In the genomic region with DNA sequence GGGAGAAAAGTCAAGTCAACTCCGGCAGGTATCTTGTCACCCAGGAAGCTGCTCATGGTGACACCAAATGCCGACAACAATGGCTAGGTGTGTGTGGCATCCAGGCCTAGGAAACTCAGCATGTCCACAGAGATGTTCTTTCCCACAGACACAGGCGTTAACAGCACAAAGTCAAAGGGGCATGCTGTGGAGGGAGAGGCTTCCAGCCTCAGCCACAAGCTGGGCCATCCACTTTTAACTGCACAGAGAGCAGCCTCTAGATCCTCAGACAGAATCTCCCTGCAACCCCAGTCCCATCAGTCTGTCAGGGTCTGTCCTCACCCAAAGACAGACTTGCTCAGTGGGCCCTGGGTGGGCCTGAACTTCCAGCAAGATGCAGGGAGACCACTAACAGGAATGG, we compare ENCODE assay signal across 1 cellular context.
TF ChIP-seq lines count a peak whose summit lies in the region.

No MANE protein-coding gene starts in this region.

TF ChIP-seq in H1, 55 proteins besides CTCF, POLR2A, EP300 and RAD21:
- TF ChIP-seq MAX (IDR thresholded peaks at IDR 0.05) = no peak
- no peak for TF ChIP-seq SP2 (IDR thresholded peaks at IDR 0.05; ENCODE audit: low read length)
- no peak for TF ChIP-seq SAP30 (IDR thresholded peaks at IDR 0.05; ENCODE audit: insufficient read depth, insufficient replicate concordance, low read length)
- TF ChIP-seq CHD1 (IDR thresholded peaks at IDR 0.05; ENCODE audit: low read depth, low read length) = no peak
- no peak for TF ChIP-seq GTF2F1 (IDR thresholded peaks at IDR 0.05; ENCODE audit: borderline replicate concordance, low read depth, low read length)
- no peak for TF ChIP-seq EZH2 (IDR thresholded peaks at IDR 0.05; ENCODE audit: low read depth, low read length, severe bottlenecking)
TF ChIP-seq in H1: peak in this region for 0.
